ENCODE assay signal across 25 cellular contexts in the genomic region with DNA sequence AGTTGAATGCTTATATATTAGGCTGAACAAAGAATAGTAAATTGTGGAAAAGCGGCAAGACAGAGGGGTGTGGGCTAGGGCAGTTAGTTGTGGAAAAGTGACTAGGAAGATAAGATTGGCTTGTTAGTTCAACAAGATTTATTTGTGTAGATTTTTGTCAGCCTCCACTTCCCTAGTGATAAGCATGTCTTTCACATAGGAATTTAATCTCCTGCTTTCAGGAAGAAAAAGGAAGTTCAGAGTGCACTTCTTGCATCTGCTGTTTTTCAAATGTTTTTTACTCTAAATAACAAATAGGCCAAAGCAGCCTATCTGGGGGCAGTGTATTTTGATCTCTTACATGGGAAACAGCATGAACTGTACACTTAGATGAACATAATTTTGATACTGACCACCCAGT.
"Had no signal": no experiment of that assay in that cellular context is flagged by ENCODE, and none has a peak within 500 bp of the region (broad histone marks: within the 10 kb centered on the region; RNA-seq: fewer than 3 reads in every experiment).

No MANE protein-coding gene starts in this region.

- H3K4me1 ChIP-seq: ascending aorta, gastroesophageal sphincter, parathyroid adenoma, suprapubic skin had no signal

- H3K27ac ChIP-seq: ascending aorta, brain microvascular endothelial cell, epithelial cell of prostate, gastroesophageal sphincter, parathyroid adenoma, suprapubic skin, uterus, WERI-Rb-1 had no signal

- H3K9ac ChIP-seq: parathyroid adenoma had no signal

- ATAC-seq: activated naive CD4-positive, alpha-beta T cell treated with anti-CD3 and anti-CD28 coated beads, Interleukin-2, amount 50 U/mL, for 72 hours; activated T-helper 17 cell treated with anti-CD3 and anti-CD28 coated beads, Interleukin-2, amount 50 U/mL, for 72 hours; gastroesophageal sphincter; sciatic nerve; stimulated activated effector memory CD8-positive, alpha-beta T cell treated with anti-CD3 and anti-CD28 coated beads, Interleukin-12 subunit alpha, Interleukin-12 subunit beta, amount 100 ng/mL, for 72 hours; stimulated activated naive CD8-positive, alpha-beta T cell treated with anti-CD3 and anti-CD28 coated beads, Interleukin-15, amount 100 ng/mL, for 72 hours had no signal

- H3K27me3 ChIP-seq: ascending aorta, brain microvascular endothelial cell, gastroesophageal sphincter, suprapubic skin, uterus had no signal

- H3K9me3 ChIP-seq: ascending aorta, gastroesophageal sphincter, suprapubic skin, uterus had no signal

- H3K36me3 ChIP-seq: ascending aorta, brain microvascular endothelial cell, gastroesophageal sphincter, suprapubic skin, uterus, WERI-Rb-1 had no signal

- H3K4me3 ChIP-seq: ascending aorta, gastroesophageal sphincter, lung, suprapubic skin, uterus had no signal

- DNase-seq: activated CD4-positive, alpha-beta T cell treated with anti-CD3 and anti-CD28 coated beads, Interleukin-2, amount 50 U/mL, for 1 hour; activated CD4-positive, CD25-positive, alpha-beta regulatory T cell treated with anti-CD3 and anti-CD28 coated beads, Interleukin-2, amount 50 U/mL, for 72 hours; activated T-cell treated with anti-CD3 and anti-CD28 coated beads, Interleukin-2, amount 50 U/mL, for 1 hour; brain microvascular endothelial cell; central memory CD4-positive, alpha-beta T cell; effector memory CD4-positive, alpha-beta T cell; head of caudate nucleus; midbrain; small intestine; stimulated activated CD4-positive, alpha-beta T cell treated with anti-CD3 and anti-CD28 coated beads, Interleukin-2, amount 100 ng/mL, for 24 hours; stimulated activated naive CD8-positive, alpha-beta T cell treated with anti-CD3 and anti-CD28 coated beads, Interleukin-15, amount 100 ng/mL, for 72 hours; T-helper 9 cell; trophoblast cell; uterus; WERI-Rb-1 had no signal
